ENCODE assay signal across 9 cellular contexts in genomic region chr2:226773291-226773690, GRCh38. TPM values are rescaled to one million over a fixed set of nuclear protein-coding genes. Genes with fewer than 3 reads are reported as not detected.
DNase-seq lines count a peak whose midpoint lies in the region; ATAC-seq and TF ChIP-seq lines count a peak whose summit lies in the region.
"Had no signal": no experiment of that assay in that cellular context is flagged by ENCODE, and none has a peak within 500 bp of the region (broad histone marks: within the 10 kb centered on the region; RNA-seq: fewer than 3 reads in every experiment).

No MANE protein-coding gene starts in this region.

- H3K4me1 Mint-ChIP-seq in nephron progenitor cell, result peaks cover 28% of the 10 kb centered on the region

- H3K4me1 ChIP-seq in SJCRH30, result peaks cover 25% of the 10 kb centered on the region

- no peak for TF ChIP-seq CTCF in nephron progenitor cell (IDR thresholded peaks at IDR 0.05)

- DNase-seq in SJCRH30 (no peak), nephron progenitor cell (no peak), medulla oblongata (ENCODE audit: extremely low spot score) (no peak), midbrain (lab: John Stamatoyannopoulos, UW) (no peak), NOMO-1 (lab: John Stamatoyannopoulos, UW; ENCODE audit: unreplicated experiment in 2 of 2) (no peak)
- DNase-seq: NCI-H774 had no signal

- peak overlapping the region; percentile 89 for H3K27ac Mint-ChIP-seq in nephron progenitor cell

- H3K27me3 Mint-ChIP-seq in nephron progenitor cell (ENCODE audit: low read depth, poor library complexity), result peaks cover 4% of the 10 kb centered on the region

- H3K9me3 ChIP-seq in SJCRH30 (replicated peaks), result peaks cover 11% of the 10 kb centered on the region; the same call in 1 of the 2 replicates

- H3K36me3 Mint-ChIP-seq in nephron progenitor cell (ENCODE audit: low read depth), result peaks cover 51% of the 10 kb centered on the region

- peak; percentile 32 for ATAC-seq in GM18909 (IDR thresholded peaks at IDR 0.05; ENCODE audit: poor library complexity, unreplicated experiment)
- ATAC-seq in HG02642 (IDR thresholded peaks at IDR 0.05; ENCODE audit: poor library complexity, unreplicated experiment), result peak; percentile 37
- ATAC-seq in GM18870 (IDR thresholded peaks at IDR 0.05; ENCODE audit: unreplicated experiment), result no peak

- no peaks in the 10 kb centered on the region for H3K27me3 ChIP-seq in SJCRH30

- peaks cover 40% of the 10 kb centered on the region for H3K9me3 Mint-ChIP-seq in nephron progenitor cell

- H3K4me3 ChIP-seq in SJCRH30, result no peak overlapping the region

- peaks cover 77% of the 10 kb centered on the region for H3K36me3 ChIP-seq in SJCRH30

- no peak overlapping the region for H3K4me3 Mint-ChIP-seq in nephron progenitor cell

- peak overlapping the region; percentile 44 for H3K27ac ChIP-seq in SJCRH30

RNA-seq across cellular contexts. Expression of gene IRS1, which starts 26.3 kb away (rescaled TPM):
- total RNA-seq in SJCRH30 (2014; rRNA removed; shearing (Covaris generic)), result 17.6 and 20.9 TPM in 2 replicates
